Comparison of ENCODE assay signal across 8 cellular contexts in the genomic region with DNA sequence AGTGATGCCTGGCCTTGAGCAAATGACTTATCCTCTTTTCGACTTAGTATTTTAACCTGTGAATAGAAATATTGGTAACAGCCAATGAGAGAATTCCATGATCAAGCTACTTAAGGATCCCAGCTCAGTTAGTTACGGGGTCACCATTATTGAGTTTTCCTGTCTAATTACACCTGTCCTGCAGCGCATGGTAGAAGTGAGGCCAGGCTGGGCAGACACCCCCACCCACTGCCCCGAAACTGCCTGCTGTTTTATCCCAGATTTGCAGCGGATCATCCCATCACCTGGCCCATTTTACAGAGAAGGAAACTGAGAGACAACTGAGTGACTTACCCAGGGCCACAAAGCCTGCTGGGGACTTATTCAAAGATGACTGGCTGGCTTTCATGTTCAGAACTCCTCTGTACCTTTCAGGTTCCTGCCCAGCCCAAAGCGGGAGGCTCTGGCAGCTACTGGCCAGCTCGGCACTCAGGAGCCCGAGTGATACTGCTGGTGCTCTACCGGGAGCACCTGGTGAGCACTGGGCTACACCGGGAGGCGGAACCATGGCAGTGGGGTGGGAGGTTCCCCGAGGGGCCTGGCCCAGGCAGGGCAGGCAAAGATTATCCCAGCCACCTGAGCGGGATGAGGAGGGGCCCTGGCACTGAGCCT. TPM values are rescaled to one million over a fixed set of nuclear protein-coding genes. Genes with fewer than 3 reads are reported as not detected.
DNase-seq lines count a peak whose midpoint lies in the region; ATAC-seq and TF ChIP-seq lines count a peak whose summit lies in the region.

No MANE protein-coding gene starts in this region.

- DNase-seq in GM12864 (ENCODE audit: low read depth) = no peak
- DNase-seq in T-helper 17 cell = no peak
- DNase-seq in foreskin fibroblast = no peak
- DNase-seq in prostate gland (ENCODE audit: low spot score) = no peak
- no peak for DNase-seq in DMS153 (lab: John Stamatoyannopoulos, UW)

- H3K36me3 ChIP-seq in prostate gland = peaks cover 12 to 24% of the 10 kb centered on the region in 2 donors

- no peak for TF ChIP-seq CTCF in GM12864 (IDR thresholded peaks at IDR 0.05; ENCODE audit: low read depth, low read length, missing control alignments)
- TF ChIP-seq CTCF in foreskin fibroblast (IDR thresholded peaks at IDR 0.05; ENCODE audit: low read depth, low read length) = no peak
- TF ChIP-seq CTCF in prostate gland (IDR thresholded peaks at IDR 0.05) = no peak

- H3K9me3 ChIP-seq in T-helper 17 cell (ENCODE audit: control insufficient read depth, low read length, poor library complexity, severe bottlenecking) (no peaks in the 10 kb centered on the region), prostate gland (no peaks in the 10 kb centered on the region)

- H3K4me3 Mint-ChIP-seq in T-helper 17 cell = peak overlapping the region; percentile 99

- no peaks in the 10 kb centered on the region for H3K27me3 Mint-ChIP-seq in T-helper 17 cell

- intact Hi-C loops in prostate gland (cut with DNase I) = loop anchor here (2.0 kb wide), 1 partner anchor 141 kb away; the partner anchor contains the start of genes BANF1 and EIF1AD

- WGBS in prostate gland = 82% methylated on average over 13 of the region's 13 CpGs

- H3K4me1 ChIP-seq in prostate gland (replicated peaks) = peaks cover 7% of the 10 kb centered on the region

- peaks cover 36% of the 10 kb centered on the region for H3K4me1 Mint-ChIP-seq in T-helper 17 cell

- peaks cover 9% of the 10 kb centered on the region for H3K36me3 Mint-ChIP-seq in T-helper 17 cell (ENCODE audit: low read depth)

- no peak for TF ChIP-seq POLR2A in prostate gland (IDR thresholded peaks at IDR 0.05)

- H3K4me3 ChIP-seq in GM12864 (ENCODE audit: low read depth, low read length) (peak overlapping the region; percentile 83), foreskin fibroblast (ENCODE audit: low read depth in 1 of 2, low read length in 2 of 2) (peak overlapping the region; percentile 95), prostate gland (peak overlapping the region; percentile 99)

- peak overlapping the region; percentile 94 to 96 for H3K27ac ChIP-seq in prostate gland

- peak overlapping the region; percentile 99 for H3K27ac Mint-ChIP-seq in T-helper 17 cell

- no peak for ATAC-seq in T-helper 17 cell
- ATAC-seq in GM21717 (IDR thresholded peaks at IDR 0.05; ENCODE audit: unreplicated experiment) = no peak
- ATAC-seq in GM21381 (IDR thresholded peaks at IDR 0.05; ENCODE audit: unreplicated experiment) = no peak
- ATAC-seq in HG03095 (IDR thresholded peaks at IDR 0.05; ENCODE audit: unreplicated experiment) = no peak

- no peaks in the 10 kb centered on the region for H3K27me3 ChIP-seq in prostate gland (replicated peaks; ENCODE audit: insufficient read depth)

RNA-seq across cellular contexts. Expression of gene MUS81, which starts 1.4 kb away (rescaled TPM):
- 10 to 100 TPM; 44.9 to 55.0 TPM for total RNA-seq in T-helper 17 cell
- 10 to 100 TPM; 64.3 to 68.6 TPM for total RNA-seq in prostate gland

RNA-seq across cellular contexts. Expression of gene CFL1, which starts 3.7 kb away (rescaled TPM):
- 100 to 1,000 TPM; 642 to 738 TPM for total RNA-seq in T-helper 17 cell
- total RNA-seq in prostate gland = 100 to 1,000 TPM; 654 to 731 TPM

RNA-seq across cellular contexts. Expression of gene EFEMP2, which starts 10.9 kb away (rescaled TPM):
- total RNA-seq in T-helper 17 cell = 1 to 10 TPM; 5.1 to 8.0 TPM
- 10 to 100 TPM; 40.0 to 84.5 TPM for total RNA-seq in prostate gland

RNA-seq across cellular contexts. Expression of gene CTSW, which starts 18.0 kb away (rescaled TPM):
- total RNA-seq in T-helper 17 cell (10 to 100 TPM; 19.7 to 52.7 TPM), prostate gland (1 to 10 TPM; 1.3 to 1.8 TPM)

RNA-seq across cellular contexts. Expression of gene FIBP, which starts 26.6 kb away (rescaled TPM):
- total RNA-seq in T-helper 17 cell = 10 to 100 TPM; 27.7 to 30.4 TPM
- 100 to 1,000 TPM in 1 of 2 donors, 10 to 100 TPM in 1; 87.7 to 151 TPM for total RNA-seq in prostate gland

Comparison
In these comparisons a context has a peak if more than half of its experiments do, and no peak if none do; other contexts are left out.
1. RNA of gene EFEMP2, which starts 10.9 kb away (total RNA-seq): 40.0 to 84.5 TPM in prostate gland; 5.1 to 8.0 TPM in T-helper 17 cell; every median in the first group is over 4 times any median in the second.
2. Peak in every context shown above with its lines, with median percentiles within 50 percentile points of each other: H3K4me3 ChIP-seq.